In genomic region chr22:41699264-41700104, GRCh38 we compare ENCODE assay signal across 8 cellular contexts. TPM values are rescaled to one million over a fixed set of nuclear protein-coding genes. Genes with fewer than 3 reads are reported as not detected.
DNase-seq lines count a peak whose midpoint lies in the region; ATAC-seq and TF ChIP-seq lines count a peak whose summit lies in the region.

A gene with protein sequence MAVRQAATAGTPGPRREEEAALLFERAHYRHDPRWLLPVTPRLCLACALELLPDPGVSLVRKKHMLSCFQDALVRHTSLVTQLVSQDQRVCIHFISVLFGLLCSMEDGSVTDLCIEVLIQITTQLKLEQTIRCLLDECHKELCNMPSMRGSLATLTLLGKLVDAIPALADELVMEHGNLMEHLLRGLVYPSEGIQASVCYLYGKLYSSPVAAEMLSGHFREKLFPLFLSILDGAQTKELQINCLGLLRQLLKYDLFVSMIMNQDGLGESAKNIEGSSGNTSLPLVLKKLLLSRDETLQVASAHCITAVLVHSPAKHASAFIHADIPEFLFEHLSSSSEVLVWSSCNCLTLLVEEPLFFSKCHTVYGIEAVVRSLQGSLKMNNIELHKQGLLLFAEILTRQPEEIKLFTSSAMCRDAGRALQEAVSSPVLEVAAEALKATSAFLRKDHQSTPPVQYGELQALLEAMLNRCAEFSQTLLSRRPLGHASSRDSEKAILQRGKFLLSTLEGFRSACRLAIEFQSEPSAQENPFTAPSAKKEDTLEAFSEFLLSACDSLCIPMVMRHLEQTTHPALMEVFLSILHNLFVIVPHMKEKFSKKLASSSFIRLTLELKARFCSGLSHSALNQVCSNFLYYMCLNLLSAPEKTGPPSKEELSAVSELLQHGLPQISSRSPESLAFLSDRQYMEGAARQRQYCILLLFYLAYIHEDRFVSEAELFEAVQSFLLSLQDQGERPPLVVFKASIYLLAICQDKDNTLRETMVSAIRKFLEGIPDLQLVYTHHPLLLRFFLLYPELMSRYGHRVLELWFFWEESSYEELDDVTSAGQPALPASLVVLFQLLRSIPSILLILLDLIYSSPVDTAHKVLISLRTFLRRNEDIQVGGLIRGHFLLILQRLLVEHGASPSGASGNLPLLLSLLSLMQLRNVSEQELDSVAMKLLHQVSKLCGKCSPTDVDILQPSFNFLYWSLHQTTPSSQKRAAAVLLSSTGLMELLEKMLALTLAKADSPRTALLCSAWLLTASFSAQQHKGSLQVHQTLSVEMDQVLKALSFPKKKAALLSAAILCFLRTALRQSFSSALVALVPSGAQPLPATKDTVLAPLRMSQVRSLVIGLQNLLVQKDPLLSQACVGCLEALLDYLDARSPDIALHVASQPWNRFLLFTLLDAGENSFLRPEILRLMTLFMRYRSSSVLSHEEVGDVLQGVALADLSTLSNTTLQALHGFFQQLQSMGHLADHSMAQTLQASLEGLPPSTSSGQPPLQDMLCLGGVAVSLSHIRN (plus strand): TSS chr22:41699503. CDS start chr22:41699539, 36 bp downstream.

- H3K27me3 Mint-ChIP-seq in activated naive CD4-positive, alpha-beta T cell treated with anti-CD3 and anti-CD28 coated beads, Interleukin-2, amount 10 ng/mL, durations not matched to agents 7 days and 5 days = peaks cover 23% of the 10 kb centered on the region

- DNase-seq in AG10803 (ENCODE audit: low read depth) (peak; percentile 56), RPMI7951 (ENCODE audit: low read depth) (peak; percentile 59), heart left ventricle (peak; percentile 84 to 96 (median 91)), sigmoid colon (peak; percentile 91)
- DNase-seq in activated naive CD4-positive, alpha-beta T cell treated with anti-CD3 and anti-CD28 coated beads, Interleukin-2, amount 10 ng/mL, durations not matched to agents 7 days and 5 days = peak; percentile 91

- H3K4me1 ChIP-seq in heart left ventricle (peaks cover 0 to 20% (median 14%) of the 10 kb centered on the region in 12 donors), sigmoid colon (peaks cover 0 to 20% (median 17%) of the 10 kb centered on the region in 4 donors)

- no peak for TF ChIP-seq POLR2A in heart left ventricle (IDR thresholded peaks at IDR 0.05)
- no peak for TF ChIP-seq POLR2A in sigmoid colon (IDR thresholded peaks at IDR 0.05)

- H3K9me3 Mint-ChIP-seq in activated naive CD4-positive, alpha-beta T cell treated with anti-CD3 and anti-CD28 coated beads, Interleukin-2, amount 10 ng/mL, durations not matched to agents 7 days and 5 days = no peaks in the 10 kb centered on the region

- H3K4me3 ChIP-seq in AG10803 (ENCODE audit: low read length) (no peak within 1 kb of the TSS), heart left ventricle (peak within 1 kb of the TSS in 6 of 12 donors; percentile 11 to 31 (median 24)), sigmoid colon (peak within 1 kb of the TSS in 2 of 4 donors; percentile 4 to 21)

- H3K4me1 Mint-ChIP-seq in activated naive CD4-positive, alpha-beta T cell treated with anti-CD3 and anti-CD28 coated beads, Interleukin-2, amount 10 ng/mL, durations not matched to agents 7 days and 5 days = peaks cover 11% of the 10 kb centered on the region

- intact Hi-C loops in heart left ventricle (cut with DNase I) (loop anchor here in 5 of 10 donors (5.0 to 10.0 kb wide), 5 partner anchors 103 to 743 kb away; partner anchors contain the start of genes CCDC134 (in 1 of the 5) and SREBF2 (in 1 of the 5)), sigmoid colon (cut with DNase I) (loop anchor here (5.0 kb wide), 2 partner anchors 133 to 158 kb away; partner anchors contain the start of gene SREBF2)

- no peak for TF ChIP-seq CTCF in AG10803 (conservative IDR thresholded peaks at IDR 0.05; ENCODE audit: low read length)
- no peak for TF ChIP-seq CTCF in heart left ventricle (IDR thresholded peaks at IDR 0.05)
- no peak for TF ChIP-seq CTCF in sigmoid colon (IDR thresholded peaks at IDR 0.05)

- H3K9me3 ChIP-seq in heart left ventricle (no peaks in the 10 kb centered on the region), sigmoid colon (no peaks in the 10 kb centered on the region)

- ATAC-seq in heart left ventricle (peak; percentile 47 to 79 (median 74)), GM18909 (IDR thresholded peaks at IDR 0.05; ENCODE audit: poor library complexity, unreplicated experiment) (no peak), HG02852 (IDR thresholded peaks at IDR 0.05; ENCODE audit: unreplicated experiment) (no peak), HG02870 (IDR thresholded peaks at IDR 0.05; ENCODE audit: unreplicated experiment) (no peak)

- no peak for TF ChIP-seq EP300 in sigmoid colon (IDR thresholded peaks at IDR 0.05)

- peaks cover 0 to 2% (median 0%) of the 10 kb centered on the region in 9 donors for H3K36me3 ChIP-seq in heart left ventricle
- H3K36me3 ChIP-seq in sigmoid colon = no peaks in the 10 kb centered on the region

- H3K27ac ChIP-seq in heart left ventricle (no peak within 1 kb of the TSS), sigmoid colon (no peak within 1 kb of the TSS)

- CTCF ChIA-PET in activated naive CD4-positive, alpha-beta T cell treated with anti-CD3 and anti-CD28 coated beads, Interleukin-2, amount 10 ng/mL, durations not matched to agents 7 days and 5 days (lab: Charles Lee) = interaction anchor here (0.9 to 3.9 kb wide), 6 partner anchors 11 to 243 kb away, joined by 3 to 45 read pairs (median 18); partner anchors contain the start of genes CCDC134 and SNU13

- peak within 1 kb of the TSS; percentile 45 for H3K4me3 Mint-ChIP-seq in activated naive CD4-positive, alpha-beta T cell treated with anti-CD3 and anti-CD28 coated beads, Interleukin-2, amount 10 ng/mL, durations not matched to agents 7 days and 5 days

- no peaks in the 10 kb centered on the region for H3K36me3 Mint-ChIP-seq in activated naive CD4-positive, alpha-beta T cell treated with anti-CD3 and anti-CD28 coated beads, Interleukin-2, amount 10 ng/mL, durations not matched to agents 7 days and 5 days

- 42 to 53% (median 47%) methylated on average over 39 to 69 of the region's 69 CpGs for WGBS in heart left ventricle, 4 donors
- 49 to 61% methylated on average over 69 of the region's 69 CpGs for WGBS in sigmoid colon, 2 donors

- H3K27me3 ChIP-seq in heart left ventricle = no peaks in the 10 kb centered on the region
- no peaks in the 10 kb centered on the region for H3K27me3 ChIP-seq in sigmoid colon

- peak within 1 kb of the TSS; percentile 40 for H3K27ac Mint-ChIP-seq in activated naive CD4-positive, alpha-beta T cell treated with anti-CD3 and anti-CD28 coated beads, Interleukin-2, amount 10 ng/mL, durations not matched to agents 7 days and 5 days

RNA-seq across cellular contexts. Expression of the gene that starts here (rescaled TPM):
- total RNA-seq in RPMI7951 (2014; rRNA removed; shearing (Covaris generic)) = not detected in 2 replicates
- total RNA-seq in heart left ventricle (1 to 10 TPM in 3 of 9 donors, under 1 TPM in 2, not detected in 4; 0.40 to 2.3 (median 1.1) TPM), sigmoid colon (1 to 10 TPM in 1 of 4 donors, under 1 TPM in 1, not detected in 2; 0.54 to 1.2 TPM)
- polyA plus RNA-seq in heart left ventricle (under 1 TPM; 0.23 to 0.54 TPM), sigmoid colon (1 to 10 TPM in 2 of 3 donors, under 1 TPM in 1; 0.60 to 6.4 (median 1.4) TPM)

Comparison
In these comparisons a context has a peak if more than half of its experiments do, and no peak if none do; other contexts are left out.
1. Peak in DNase-seq in RPMI7951; RNA of the gene not detected or under 1 TPM.
2. ATAC-seq: peak in heart left ventricle (4 of 4); none in GM18909 (single experiment), HG02852 (single experiment) and HG02870 (single experiment).
3. Peak in every context shown above with its lines, with median percentiles within 50 percentile points of each other: DNase-seq.